ENCODE assay signal across 13 cellular contexts in genomic region chr6:5205035-5205469, GRCh38. TPM values are rescaled to one million over a fixed set of nuclear protein-coding genes. Genes with fewer than 3 reads are reported as not detected.
A peak's percentile ranks its signal among the peaks of the same experiment; 100 is the strongest.
DNase-seq lines count a peak whose midpoint lies in the region; ATAC-seq and TF ChIP-seq lines count a peak whose summit lies in the region.
"Had no signal": no experiment of that assay in that cellular context is flagged by ENCODE, and none has a peak within 500 bp of the region (broad histone marks: within the 10 kb centered on the region; RNA-seq: fewer than 3 reads in every experiment).

No MANE protein-coding gene starts in this region.

- H3K36me3 Mint-ChIP-seq in GM23338 (ENCODE audit: low read depth) (no peaks in the 10 kb centered on the region), osteocyte (ENCODE audit: unreplicated experiment) (no peaks in the 10 kb centered on the region)

- TF ChIP-seq CTCF in GM23338 (conservative IDR thresholded peaks at IDR 0.05; ENCODE audit: low read depth in 2 of 2) (no peak), liver (IDR thresholded peaks at IDR 0.05; ENCODE audit: low read depth, low read length, missing input control) (no peak), breast epithelium (IDR thresholded peaks at IDR 0.05) (no peak), osteocyte (IDR thresholded peaks at IDR 0.05) (no peak)

- H3K9me2 ChIP-seq in GM23338 (ENCODE audit: insufficient read depth): no peaks in the 10 kb centered on the region

- H3F3A ChIP-seq in GM23338 (replicated peaks; ENCODE audit: low read depth): no peaks in the 10 kb centered on the region

- H3K4me3 ChIP-seq in GM23338 (no peak overlapping the region), liver (ENCODE audit: low read depth in 1 of 3, low read length in 3 of 3) (no peak overlapping the region), subcutaneous abdominal adipose tissue (ENCODE audit: low read depth in 1 of 5, low read length in 5 of 5) (no peak overlapping the region), breast epithelium (no peak overlapping the region)
- H3K4me3 ChIP-seq: upper lobe of left lung had no signal

- H3K4me2 ChIP-seq in GM23338: no peak overlapping the region

- H3K4me1 Mint-ChIP-seq in GM23338 (peaks cover 28% of the 10 kb centered on the region), osteocyte (ENCODE audit: unreplicated experiment) (peaks cover 43% of the 10 kb centered on the region)

- DNase-seq in GM23338 (ENCODE audit: low spot score): no peak
- peak; percentile 76 for DNase-seq in dermis blood vessel endothelial cell
- no peak for DNase-seq in breast epithelium (ENCODE audit: low spot score in 2 of 2)
- no peak for DNase-seq in osteocyte (ENCODE audit: extremely low spot score, unreplicated experiment)
- DNase-seq in NCI-H748 (lab: John Stamatoyannopoulos, UW; ENCODE audit: unreplicated experiment): no peak
- no peak for DNase-seq in activated CD8-positive, alpha-beta memory T cell treated with anti-CD3 and anti-CD28 coated beads, Interleukin-2, amount 50 U/mL, for 4 hours
- DNase-seq: activated CD8-positive, alpha-beta memory T cell treated with anti-CD3 and anti-CD28 coated beads, Interleukin-2, amount 50 U/mL, for 48 hours; MM.1S had no signal

- TF ChIP-seq POLR2A in breast epithelium (IDR thresholded peaks at IDR 0.05): no peak

- H3K9me3 ChIP-seq in liver (ENCODE audit: control insufficient read depth in 4 of 4, low read length in 3 of 4) (no peaks in the 10 kb centered on the region), subcutaneous abdominal adipose tissue (ENCODE audit: control insufficient read depth in 5 of 5, low read length in 5 of 5) (no peaks in the 10 kb centered on the region), breast epithelium (no peaks in the 10 kb centered on the region)
- H3K9me3 ChIP-seq: neutrophil, upper lobe of left lung had no signal

- H3K9me3 Mint-ChIP-seq in GM23338 (no peaks in the 10 kb centered on the region), osteocyte (ENCODE audit: unreplicated experiment) (no peaks in the 10 kb centered on the region)

- WGBS in liver: 78% methylated on average over 5 of the region's 5 CpGs

- ATAC-seq in GM23338: peak; percentile 35

- no peaks in the 10 kb centered on the region for H3K27me3 Mint-ChIP-seq in GM23338 (ENCODE audit: insufficient read depth, low read depth, poor library complexity)
- H3K27me3 Mint-ChIP-seq in osteocyte (ENCODE audit: unreplicated experiment): no peaks in the 10 kb centered on the region
- H3K27me3 Mint-ChIP-seq: B cell had no signal

- TF ChIP-seq RAD21 in liver (IDR thresholded peaks at IDR 0.05): no peak

- H3K27me3 ChIP-seq in GM23338 (ENCODE audit: insufficient read depth): no peaks in the 10 kb centered on the region
- no peaks in the 10 kb centered on the region for H3K27me3 ChIP-seq in liver (ENCODE audit: control insufficient read depth in 4 of 4, insufficient read depth in 4 of 4, low read length in 3 of 4)
- H3K27me3 ChIP-seq in subcutaneous abdominal adipose tissue (ENCODE audit: control insufficient read depth in 5 of 5, insufficient read depth in 4 of 5, low read length in 5 of 5): no peaks in the 10 kb centered on the region
- H3K27me3 ChIP-seq in breast epithelium: no peaks in the 10 kb centered on the region
- H3K27me3 ChIP-seq: neutrophil, upper lobe of left lung had no signal

- H3K4me3 Mint-ChIP-seq in GM23338: no peak overlapping the region
- no peak overlapping the region for H3K4me3 Mint-ChIP-seq in osteocyte (ENCODE audit: unreplicated experiment)
- H3K4me3 Mint-ChIP-seq: B cell had no signal

- H3K4me1 ChIP-seq in GM23338 (ENCODE audit: insufficient read depth) (no peaks in the 10 kb centered on the region; the same call in 1 of the 2 replicates), liver (ENCODE audit: control insufficient read depth in 4 of 4, insufficient read depth in 4 of 4, low read length in 3 of 4) (peaks cover 6 to 20% (median 14%) of the 10 kb centered on the region in 4 donors), subcutaneous abdominal adipose tissue (ENCODE audit: control insufficient read depth in 5 of 5, insufficient read depth in 5 of 5, low read length in 5 of 5) (peaks cover 7 to 35% (median 26%) of the 10 kb centered on the region in 5 donors), breast epithelium (peaks cover 0 to 17% of the 10 kb centered on the region in 2 donors)

- no peak overlapping the region for H2AFZ ChIP-seq in GM23338

- H3K36me3 ChIP-seq in GM23338 (ENCODE audit: insufficient read depth) (no peaks in the 10 kb centered on the region), liver (ENCODE audit: control insufficient read depth in 4 of 4, insufficient read depth in 3 of 4, low read depth in 1 of 4, low read length in 3 of 4) (no peaks in the 10 kb centered on the region), subcutaneous abdominal adipose tissue (ENCODE audit: control insufficient read depth in 5 of 5, insufficient read depth in 5 of 5, low read length in 5 of 5) (no peaks in the 10 kb centered on the region), breast epithelium (no peaks in the 10 kb centered on the region)
- H3K36me3 ChIP-seq: neutrophil, upper lobe of left lung had no signal

- peaks cover 6% of the 10 kb centered on the region; the same call in 1 of the 2 replicates for H4K20me1 ChIP-seq in GM23338 (replicated peaks; ENCODE audit: insufficient read depth)

- no peak overlapping the region for H3K27ac ChIP-seq in GM23338 (ENCODE audit: low read depth)
- H3K27ac ChIP-seq in liver (ENCODE audit: low read depth in 1 of 2, low read length in 2 of 2): peak overlapping the region; percentile 62 to 76
- peak overlapping the region; percentile 90 for H3K27ac ChIP-seq in subcutaneous abdominal adipose tissue (ENCODE audit: low read depth, low read length)
- peak overlapping the region in 1 of 2 donors; percentile 67 for H3K27ac ChIP-seq in breast epithelium

- intact Hi-C loops in breast epithelium (cut with DNase I; ENCODE audit: low total_unique reads): no loop called here

- peaks cover 3% of the 10 kb centered on the region; the same call in 1 of the 2 replicates for H3K79me2 ChIP-seq in GM23338 (replicated peaks; ENCODE audit: insufficient read depth)

- H3K9ac ChIP-seq in liver (ENCODE audit: low read depth in 1 of 2, low read length in 2 of 2): no peak overlapping the region
- no peak overlapping the region for H3K9ac ChIP-seq in subcutaneous abdominal adipose tissue (ENCODE audit: low read length in 5 of 5)

- H3K27ac Mint-ChIP-seq in GM23338: peak overlapping the region; percentile 64; the same call in 1 of the 2 replicates
- H3K27ac Mint-ChIP-seq in osteocyte (ENCODE audit: unreplicated experiment): no peak overlapping the region
- H3K27ac Mint-ChIP-seq: B cell had no signal

TF ChIP-seq in liver, 16 proteins besides CTCF, POLR2A, EP300 and RAD21:
- TF ChIP-seq, protein P1, sequence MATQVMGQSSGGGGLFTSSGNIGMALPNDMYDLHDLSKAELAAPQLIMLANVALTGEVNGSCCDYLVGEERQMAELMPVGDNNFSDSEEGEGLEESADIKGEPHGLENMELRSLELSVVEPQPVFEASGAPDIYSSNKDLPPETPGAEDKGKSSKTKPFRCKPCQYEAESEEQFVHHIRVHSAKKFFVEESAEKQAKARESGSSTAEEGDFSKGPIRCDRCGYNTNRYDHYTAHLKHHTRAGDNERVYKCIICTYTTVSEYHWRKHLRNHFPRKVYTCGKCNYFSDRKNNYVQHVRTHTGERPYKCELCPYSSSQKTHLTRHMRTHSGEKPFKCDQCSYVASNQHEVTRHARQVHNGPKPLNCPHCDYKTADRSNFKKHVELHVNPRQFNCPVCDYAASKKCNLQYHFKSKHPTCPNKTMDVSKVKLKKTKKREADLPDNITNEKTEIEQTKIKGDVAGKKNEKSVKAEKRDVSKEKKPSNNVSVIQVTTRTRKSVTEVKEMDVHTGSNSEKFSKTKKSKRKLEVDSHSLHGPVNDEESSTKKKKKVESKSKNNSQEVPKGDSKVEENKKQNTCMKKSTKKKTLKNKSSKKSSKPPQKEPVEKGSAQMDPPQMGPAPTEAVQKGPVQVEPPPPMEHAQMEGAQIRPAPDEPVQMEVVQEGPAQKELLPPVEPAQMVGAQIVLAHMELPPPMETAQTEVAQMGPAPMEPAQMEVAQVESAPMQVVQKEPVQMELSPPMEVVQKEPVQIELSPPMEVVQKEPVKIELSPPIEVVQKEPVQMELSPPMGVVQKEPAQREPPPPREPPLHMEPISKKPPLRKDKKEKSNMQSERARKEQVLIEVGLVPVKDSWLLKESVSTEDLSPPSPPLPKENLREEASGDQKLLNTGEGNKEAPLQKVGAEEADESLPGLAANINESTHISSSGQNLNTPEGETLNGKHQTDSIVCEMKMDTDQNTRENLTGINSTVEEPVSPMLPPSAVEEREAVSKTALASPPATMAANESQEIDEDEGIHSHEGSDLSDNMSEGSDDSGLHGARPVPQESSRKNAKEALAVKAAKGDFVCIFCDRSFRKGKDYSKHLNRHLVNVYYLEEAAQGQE (IDR thresholded peaks at IDR 0.05): no peak
- TF ChIP-seq NR2F2 (IDR thresholded peaks at IDR 0.05): peak; percentile 32

RNA-seq across cellular contexts. Expression of gene LYRM4, which starts 55.7 kb away (rescaled TPM):
- total RNA-seq in GM23338 (2014; rRNA removed; shearing (Covaris generic)): 26.5 and 51.0 TPM in 2 replicates
- polyA plus RNA-seq in GM23338 (2016; fragmentation: Nextera tagmentation; extraction: Ambion mirVana): 61.6 and 62.0 TPM in 2 replicates
- 14.4 and 18.5 TPM in 2 replicates for total RNA-seq in dermis blood vessel endothelial cell
- 1 to 10 TPM; 4.4 to 4.8 TPM for total RNA-seq in liver
- 10 to 100 TPM in 1 of 2 donors, 1 to 10 TPM in 1; 8.2 to 13.1 TPM for polyA plus RNA-seq in liver
- 10 to 100 TPM; 24.4 to 38.0 (median 25.0) TPM for total RNA-seq in breast epithelium
- 27.1 and 28.8 TPM in 2 replicates for total RNA-seq in osteocyte

RNA-seq across cellular contexts. Expression of gene FARS2, which starts 56.3 kb away (rescaled TPM):
- total RNA-seq in GM23338 (2014; rRNA removed; shearing (Covaris generic)): 13.2 and 19.0 TPM in 2 replicates
- polyA plus RNA-seq in GM23338 (2016; fragmentation: Nextera tagmentation; extraction: Ambion mirVana): 5.3 and 7.6 TPM in 2 replicates
- 28.5 and 36.6 TPM in 2 replicates for total RNA-seq in dermis blood vessel endothelial cell
- total RNA-seq in liver: 10 to 100 TPM; 11.2 to 25.9 TPM
- 10 to 100 TPM in 1 of 2 donors, 1 to 10 TPM in 1; 7.8 to 11.2 TPM for polyA plus RNA-seq in liver
- 10 to 100 TPM; 12.0 to 29.6 (median 24.3) TPM for total RNA-seq in breast epithelium
- 13.2 and 17.4 TPM in 2 replicates for total RNA-seq in osteocyte
